Comparison of ENCODE assay signal across 8 cellular contexts in genomic region chr3:186361612-186362408, GRCh38. TPM values are rescaled to one million over a fixed set of nuclear protein-coding genes. Genes with fewer than 3 reads are reported as not detected.
A peak's percentile ranks its signal among the peaks of the same experiment; 100 is the strongest.
DNase-seq lines count a peak whose midpoint lies in the region; ATAC-seq and TF ChIP-seq lines count a peak whose summit lies in the region.

TSS of gene DGKG (minus strand) at chr3:186362234. CDS start at chr3:186320459, 41,775 bp downstream.

- POLR2A ChIA-PET in RWPE1 (lab: Yijun Ruan, JAX; ENCODE audit: low non-redundant PET): no interaction called here

- peak within 1 kb of the TSS; percentile 31 for H3K4me3 ChIP-seq in lower leg skin (ENCODE audit: low read depth, poor library complexity, severe bottlenecking)

- DNase-seq in CD14-positive monocyte (ENCODE audit: low spot score) (peak; percentile 71), RWPE1 (ENCODE audit: low spot score) (peak; percentile 42), chondrocyte (ENCODE audit: low spot score) (peak; percentile 93), lower leg skin (ENCODE audit: low spot score in 2 of 2) (no peak), dedifferentiated amniotic fluid mesenchymal stem cell (ENCODE audit: extremely low spot score) (no peak)
- peak; percentile 18 for DNase-seq in stimulated activated CD8-positive, alpha-beta memory T cell treated with anti-CD3 and anti-CD28 coated beads, Interleukin-4, amount 100 ng/mL, for 24 hours (ENCODE audit: low read depth)

- TF ChIP-seq CTCF in CD14-positive monocyte (IDR thresholded peaks at IDR 0.05): no peak
- TF ChIP-seq CTCF in RWPE1 (conservative IDR thresholded peaks at IDR 0.05; ENCODE audit: low read depth): no peak
- no peak for TF ChIP-seq CTCF in chondrocyte (IDR thresholded peaks at IDR 0.05)
- TF ChIP-seq CTCF in lower leg skin (IDR thresholded peaks at IDR 0.05): no peak

- no peak for TF ChIP-seq POLR2A in lower leg skin (IDR thresholded peaks at IDR 0.05)

- H3K4me1 Mint-ChIP-seq in CD14-positive monocyte: peaks cover 89% of the 10 kb centered on the region
- peaks cover 49% of the 10 kb centered on the region for H3K4me1 Mint-ChIP-seq in chondrocyte (ENCODE audit: low read depth)

- H3K9me3 Mint-ChIP-seq in CD14-positive monocyte (no peaks in the 10 kb centered on the region), chondrocyte (ENCODE audit: low read depth) (no peaks in the 10 kb centered on the region)

- peak within 1 kb of the TSS; percentile 83 to 94 (median 87) for H3K27ac Mint-ChIP-seq in CD14-positive monocyte
- H3K27ac Mint-ChIP-seq in chondrocyte (ENCODE audit: unreplicated experiment): peak within 1 kb of the TSS; percentile 83

- peak within 1 kb of the TSS; percentile 91 to 94 for H3K4me3 Mint-ChIP-seq in CD14-positive monocyte
- H3K4me3 Mint-ChIP-seq in chondrocyte (ENCODE audit: unreplicated experiment): peak within 1 kb of the TSS; percentile 76

- WGBS in lower leg skin, 2 donors: 0 to 3% methylated on average over 28 to 32 of the region's 63 CpGs

- ATAC-seq in GM19023 (IDR thresholded peaks at IDR 0.05; ENCODE audit: unreplicated experiment) (peak; percentile 50), HG03280 (IDR thresholded peaks at IDR 0.05; ENCODE audit: unreplicated experiment) (peak; percentile 60)

- no peak within 1 kb of the TSS for H3K27ac ChIP-seq in RWPE1

- H3K27me3 Mint-ChIP-seq in CD14-positive monocyte (ENCODE audit: low read depth in 3 of 3): no peaks in the 10 kb centered on the region
- peaks cover 29% of the 10 kb centered on the region for H3K27me3 Mint-ChIP-seq in chondrocyte (ENCODE audit: low read depth)

- intact Hi-C loops in CD14-positive monocyte (cut with micrococcal nuclease) (loop anchor here in 1 of 2 donors (2.0 kb wide), 1 partner anchor 15 kb away; no protein-coding TSS in a partner anchor), lower leg skin (cut with DNase I; ENCODE audit: low total_unique reads) (no loop called here)

- H3K36me3 Mint-ChIP-seq in CD14-positive monocyte: no peaks in the 10 kb centered on the region
- no peaks in the 10 kb centered on the region for H3K36me3 Mint-ChIP-seq in chondrocyte (ENCODE audit: low read depth)

- CTCF ChIA-PET in RWPE1 (lab: Yijun Ruan, JAX): interaction anchor here (0.5 to 0.7 kb wide), 4 partner anchors 105 to 449 kb away, joined by 3 to 10 read pairs (median 7); no protein-coding TSS in a partner anchor

RNA-seq across cellular contexts. Expression of gene DGKG, which starts in this region (rescaled TPM):
- polyA plus RNA-seq in CD14-positive monocyte: 1 to 10 TPM; 4.2 to 4.3 TPM
- total RNA-seq in chondrocyte (0.68 to 1.7 TPM (median 1.6 TPM) in 3 replicates), lower leg skin (1 to 10 TPM; 1.1 to 9.5 (median 1.7) TPM)

Comparison
In these comparisons a context has a peak if more than half of its experiments do, and no peak if none do; other contexts are left out.
1. DNase-seq: peak in CD14-positive monocyte (single experiment), RWPE1 (single experiment), chondrocyte (single experiment) and stimulated activated CD8-positive, alpha-beta memory T cell treated with anti-CD3 and anti-CD28 coated beads, Interleukin-4, amount 100 ng/mL, for 24 hours (single experiment); none in lower leg skin (0 of 2) and dedifferentiated amniotic fluid mesenchymal stem cell (single experiment).